Comparison of ENCODE assay signal across 23 cellular contexts in the genomic region with DNA sequence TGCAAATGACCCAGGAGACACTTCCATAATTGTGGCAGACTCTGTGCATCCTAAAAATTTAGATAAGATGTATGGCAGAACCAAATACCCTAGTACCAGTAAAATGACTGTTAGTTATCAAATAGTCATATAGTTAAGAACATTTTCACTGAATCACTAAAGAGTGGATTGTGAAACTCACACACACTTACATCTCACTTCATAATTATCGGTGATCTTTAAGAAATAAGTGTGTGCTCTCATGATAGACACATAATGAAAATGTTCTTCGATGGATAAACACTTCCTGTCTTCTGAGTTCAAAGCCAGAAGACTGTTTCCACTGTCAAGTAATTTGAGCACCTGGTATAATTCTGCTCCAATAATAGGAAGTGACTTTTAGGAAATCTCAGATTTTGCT. TPM values are rescaled to one million over a fixed set of nuclear protein-coding genes. Genes with fewer than 3 reads are reported as not detected.
A peak's percentile ranks its signal among the peaks of the same experiment; 100 is the strongest.
DNase-seq lines count a peak whose midpoint lies in the region; ATAC-seq, FAIRE-seq and TF ChIP-seq lines count a peak whose summit lies in the region.
"Had no signal": no experiment of that assay in that cellular context is flagged by ENCODE, and none has a peak within 500 bp of the region (broad histone marks: within the 10 kb centered on the region; RNA-seq: fewer than 3 reads in every experiment).

No MANE protein-coding gene starts in this region.

- no peak for TF ChIP-seq CTCF in activated CD8-positive, alpha-beta T cell treated with anti-CD3 and anti-CD28 coated beads for 36 hours (IDR thresholded peaks at IDR 0.05)

- peaks cover 16% of the 10 kb centered on the region for H3K36me3 Mint-ChIP-seq in activated CD8-positive, alpha-beta T cell treated with anti-CD3 and anti-CD28 coated beads for 36 hours (ENCODE audit: low read depth)
- peaks cover 56% of the 10 kb centered on the region for H3K36me3 Mint-ChIP-seq in activated CD8-positive, alpha-beta T cell treated with anti-CD3 and anti-CD28 coated beads, Interleukin-2, amount 10 ng/mL, durations not matched to agents 7 days and 5 days (ENCODE audit: low read depth)
- H3K36me3 Mint-ChIP-seq in activated naive CD4-positive, alpha-beta T cell treated with anti-CD3 and anti-CD28 coated beads, Interleukin-2, amount 50 U/mL, for 72 hours = peaks cover 19 to 27% of the 10 kb centered on the region in 2 donors
- peaks cover 68% of the 10 kb centered on the region for H3K36me3 Mint-ChIP-seq in activated naive CD4-positive, alpha-beta T cell treated with anti-CD3 and anti-CD28 coated beads, Interleukin-2, amount 10 ng/mL, durations not matched to agents 7 days and 5 days
- H3K36me3 Mint-ChIP-seq in stimulated activated effector memory CD8-positive, alpha-beta T cell treated with anti-CD3 and anti-CD28 coated beads, Interleukin-12 subunit alpha, Interleukin-12 subunit beta, amount 100 ng/mL, for 72 hours = peaks cover 4% of the 10 kb centered on the region

- DNase-seq in activated CD8-positive, alpha-beta T cell treated with anti-CD3 and anti-CD28 coated beads for 36 hours = no peak
- no peak for DNase-seq in activated CD8-positive, alpha-beta T cell treated with anti-CD3 and anti-CD28 coated beads, Interleukin-2, amount 10 ng/mL, durations not matched to agents 7 days and 5 days
- no peak for DNase-seq in activated naive CD4-positive, alpha-beta T cell treated with anti-CD3 and anti-CD28 coated beads, Interleukin-2, amount 50 U/mL, for 72 hours (ENCODE audit: low spot score in 2 of 2)
- DNase-seq in activated naive CD4-positive, alpha-beta T cell treated with anti-CD3 and anti-CD28 coated beads, Interleukin-2, amount 10 ng/mL, durations not matched to agents 7 days and 5 days = no peak
- DNase-seq in GM18507 (ENCODE audit: extremely low spot score, insufficient read length, low read depth) = no peak
- no peak for DNase-seq in stimulated activated effector memory CD8-positive, alpha-beta T cell treated with anti-CD3 and anti-CD28 coated beads, Interleukin-12 subunit alpha, Interleukin-12 subunit beta, amount 100 ng/mL, for 72 hours (ENCODE audit: low spot score in 2 of 2)
- DNase-seq in stimulated activated CD4-positive, alpha-beta T cell treated with anti-CD3 and anti-CD28 coated beads, Interleukin-2, amount 100 ng/mL, for 24 hours = no peak
- DNase-seq: C1 segment of cervical spinal cord; Calu3; CD4-positive, alpha-beta memory T cell; COR-L47; DMS53; DMS79 treated with DMSO at 0.1 percent for 48 hours; GF-D8; H9 had no signal

- peaks cover 22% of the 10 kb centered on the region for H3K9me3 Mint-ChIP-seq in activated CD8-positive, alpha-beta T cell treated with anti-CD3 and anti-CD28 coated beads for 36 hours
- peaks cover 15% of the 10 kb centered on the region for H3K9me3 Mint-ChIP-seq in activated CD8-positive, alpha-beta T cell treated with anti-CD3 and anti-CD28 coated beads, Interleukin-2, amount 10 ng/mL, durations not matched to agents 7 days and 5 days (ENCODE audit: insufficient read depth)
- peaks cover 15 to 17% of the 10 kb centered on the region in 2 donors for H3K9me3 Mint-ChIP-seq in activated naive CD4-positive, alpha-beta T cell treated with anti-CD3 and anti-CD28 coated beads, Interleukin-2, amount 50 U/mL, for 72 hours
- H3K9me3 Mint-ChIP-seq in activated naive CD4-positive, alpha-beta T cell treated with anti-CD3 and anti-CD28 coated beads, Interleukin-2, amount 10 ng/mL, durations not matched to agents 7 days and 5 days = peaks cover 24% of the 10 kb centered on the region
- peaks cover 15% of the 10 kb centered on the region for H3K9me3 Mint-ChIP-seq in stimulated activated effector memory CD8-positive, alpha-beta T cell treated with anti-CD3 and anti-CD28 coated beads, Interleukin-12 subunit alpha, Interleukin-12 subunit beta, amount 100 ng/mL, for 72 hours

- no peak overlapping the region for H3K27ac Mint-ChIP-seq in activated CD8-positive, alpha-beta T cell treated with anti-CD3 and anti-CD28 coated beads for 36 hours
- no peak overlapping the region for H3K27ac Mint-ChIP-seq in activated CD8-positive, alpha-beta T cell treated with anti-CD3 and anti-CD28 coated beads, Interleukin-2, amount 10 ng/mL, durations not matched to agents 7 days and 5 days
- H3K27ac Mint-ChIP-seq in activated naive CD4-positive, alpha-beta T cell treated with anti-CD3 and anti-CD28 coated beads, Interleukin-2, amount 50 U/mL, for 72 hours = no peak overlapping the region
- H3K27ac Mint-ChIP-seq in activated naive CD4-positive, alpha-beta T cell treated with anti-CD3 and anti-CD28 coated beads, Interleukin-2, amount 10 ng/mL, durations not matched to agents 7 days and 5 days = no peak overlapping the region
- no peak overlapping the region for H3K27ac Mint-ChIP-seq in stimulated activated effector memory CD8-positive, alpha-beta T cell treated with anti-CD3 and anti-CD28 coated beads, Interleukin-12 subunit alpha, Interleukin-12 subunit beta, amount 100 ng/mL, for 72 hours
- H3K27ac Mint-ChIP-seq: GM23338, H9 had no signal

- H3K27me3 Mint-ChIP-seq in activated CD8-positive, alpha-beta T cell treated with anti-CD3 and anti-CD28 coated beads for 36 hours = no peaks in the 10 kb centered on the region
- no peaks in the 10 kb centered on the region for H3K27me3 Mint-ChIP-seq in activated CD8-positive, alpha-beta T cell treated with anti-CD3 and anti-CD28 coated beads, Interleukin-2, amount 10 ng/mL, durations not matched to agents 7 days and 5 days (ENCODE audit: low read depth)
- peaks cover 2% of the 10 kb centered on the region for H3K27me3 Mint-ChIP-seq in activated naive CD4-positive, alpha-beta T cell treated with anti-CD3 and anti-CD28 coated beads, Interleukin-2, amount 10 ng/mL, durations not matched to agents 7 days and 5 days
- H3K27me3 Mint-ChIP-seq: CD4-positive, alpha-beta memory T cell had no signal

- CTCF ChIA-PET in activated CD8-positive, alpha-beta T cell treated with anti-CD3 and anti-CD28 coated beads for 36 hours (lab: Charles Lee) = interaction anchor here (1.1 to 1.5 kb wide), 2 partner anchors 82 to 295 kb away, joined by 3 read pairs; no protein-coding TSS in a partner anchor
- CTCF ChIA-PET in activated CD8-positive, alpha-beta T cell treated with anti-CD3 and anti-CD28 coated beads, Interleukin-2, amount 10 ng/mL, durations not matched to agents 7 days and 5 days (lab: Charles Lee) = interaction anchor here (1.0 kb wide), 1 partner anchor 158 kb away, joined by 3 read pairs; no protein-coding TSS in a partner anchor
- CTCF ChIA-PET in activated naive CD4-positive, alpha-beta T cell treated with anti-CD3 and anti-CD28 coated beads, Interleukin-2, amount 10 ng/mL, durations not matched to agents 7 days and 5 days (lab: Charles Lee) = no interaction called here

- intact Hi-C loops in activated CD8-positive, alpha-beta T cell treated with anti-CD3 and anti-CD28 coated beads for 36 hours (cut with micrococcal nuclease) = loop anchor here (10.0 kb wide), 1 partner anchor 292 kb away; no protein-coding TSS in a partner anchor

- ATAC-seq in activated CD8-positive, alpha-beta T cell treated with anti-CD3 and anti-CD28 coated beads for 36 hours = peak; percentile 42
- ATAC-seq in activated CD8-positive, alpha-beta T cell treated with anti-CD3 and anti-CD28 coated beads, Interleukin-2, amount 10 ng/mL, durations not matched to agents 7 days and 5 days = no peak
- ATAC-seq in activated naive CD4-positive, alpha-beta T cell treated with anti-CD3 and anti-CD28 coated beads, Interleukin-2, amount 50 U/mL, for 72 hours = peak; percentile 56 to 97
- ATAC-seq in stimulated activated effector memory CD8-positive, alpha-beta T cell treated with anti-CD3 and anti-CD28 coated beads, Interleukin-12 subunit alpha, Interleukin-12 subunit beta, amount 100 ng/mL, for 72 hours = peak; percentile 85
- ATAC-seq: GM23338, HCT116 had no signal

- POLR2A ChIA-PET in activated CD8-positive, alpha-beta T cell treated with anti-CD3 and anti-CD28 coated beads for 36 hours (lab: Charles Lee) = no interaction called here
- POLR2A ChIA-PET in activated CD8-positive, alpha-beta T cell treated with anti-CD3 and anti-CD28 coated beads, Interleukin-2, amount 10 ng/mL, durations not matched to agents 7 days and 5 days (lab: Charles Lee) = no interaction called here

- H3K4me3 Mint-ChIP-seq in activated CD8-positive, alpha-beta T cell treated with anti-CD3 and anti-CD28 coated beads for 36 hours = no peak overlapping the region
- H3K4me3 Mint-ChIP-seq in activated CD8-positive, alpha-beta T cell treated with anti-CD3 and anti-CD28 coated beads, Interleukin-2, amount 10 ng/mL, durations not matched to agents 7 days and 5 days = no peak overlapping the region
- H3K4me3 Mint-ChIP-seq in activated naive CD4-positive, alpha-beta T cell treated with anti-CD3 and anti-CD28 coated beads, Interleukin-2, amount 10 ng/mL, durations not matched to agents 7 days and 5 days = no peak overlapping the region
- H3K4me3 Mint-ChIP-seq in stimulated activated effector memory CD8-positive, alpha-beta T cell treated with anti-CD3 and anti-CD28 coated beads, Interleukin-12 subunit alpha, Interleukin-12 subunit beta, amount 100 ng/mL, for 72 hours = no peak overlapping the region
- H3K4me3 Mint-ChIP-seq: CD4-positive, alpha-beta memory T cell; GM23338; H9 had no signal

- FAIRE-seq in GM18507 (lab: Jason Lieb, UNC) = peak; percentile 24
- FAIRE-seq: GM12891 had no signal

- H3K4me1 Mint-ChIP-seq in activated CD8-positive, alpha-beta T cell treated with anti-CD3 and anti-CD28 coated beads for 36 hours (ENCODE audit: low read depth) = peaks cover 17% of the 10 kb centered on the region
- H3K4me1 Mint-ChIP-seq in activated CD8-positive, alpha-beta T cell treated with anti-CD3 and anti-CD28 coated beads, Interleukin-2, amount 10 ng/mL, durations not matched to agents 7 days and 5 days (ENCODE audit: low read depth) = no peaks in the 10 kb centered on the region
- peaks cover 15% of the 10 kb centered on the region for H3K4me1 Mint-ChIP-seq in activated naive CD4-positive, alpha-beta T cell treated with anti-CD3 and anti-CD28 coated beads, Interleukin-2, amount 10 ng/mL, durations not matched to agents 7 days and 5 days
- H3K4me1 Mint-ChIP-seq in stimulated activated effector memory CD8-positive, alpha-beta T cell treated with anti-CD3 and anti-CD28 coated beads, Interleukin-12 subunit alpha, Interleukin-12 subunit beta, amount 100 ng/mL, for 72 hours = peaks cover 23% of the 10 kb centered on the region
- H3K4me1 Mint-ChIP-seq: GM23338, H9 had no signal

RNA-seq across cellular contexts. Expression of gene KLRB1, which starts 19.1 kb away (rescaled TPM):
- 1 to 10 TPM; 4.7 to 4.9 TPM for total RNA-seq in activated CD8-positive, alpha-beta T cell treated with anti-CD3 and anti-CD28 coated beads for 36 hours
- 1 to 10 TPM; 6.0 to 6.3 TPM for total RNA-seq in activated CD8-positive, alpha-beta T cell treated with anti-CD3 and anti-CD28 coated beads, Interleukin-2, amount 10 ng/mL, durations not matched to agents 7 days and 5 days
- total RNA-seq in activated naive CD4-positive, alpha-beta T cell treated with anti-CD3 and anti-CD28 coated beads, Interleukin-2, amount 50 U/mL, for 72 hours = under 1 TPM in 1 of 2 donors, not detected in 1; 0.46 TPM
- total RNA-seq: A172, A673, Calu3, Daoy, G401, GM23338, H4 had no signal

RNA-seq across cellular contexts. Expression of gene CLEC2D, which starts 42.7 kb away (rescaled TPM):
- total RNA-seq in activated CD8-positive, alpha-beta T cell treated with anti-CD3 and anti-CD28 coated beads for 36 hours = 100 to 1,000 TPM; 240 to 259 TPM
- 100 to 1,000 TPM; 277 to 282 TPM for total RNA-seq in activated CD8-positive, alpha-beta T cell treated with anti-CD3 and anti-CD28 coated beads, Interleukin-2, amount 10 ng/mL, durations not matched to agents 7 days and 5 days
- total RNA-seq in activated naive CD4-positive, alpha-beta T cell treated with anti-CD3 and anti-CD28 coated beads, Interleukin-2, amount 50 U/mL, for 72 hours = 100 to 1,000 TPM; 182 to 270 TPM
